In genomic region chr2:202337133-202337532, GRCh38 we compare ENCODE assay signal across 13 cellular contexts.
"Had no signal": no experiment of that assay in that cellular context is flagged by ENCODE, and none has a peak within 500 bp of the region (broad histone marks: within the 10 kb centered on the region; RNA-seq: fewer than 3 reads in every experiment).

No MANE protein-coding gene starts in this region.

- H3K9me3 ChIP-seq: mucosa of descending colon, spleen, tibial nerve had no signal

- DNase-seq: activated naive CD4-positive, alpha-beta T cell treated with anti-CD3 and anti-CD28 coated beads, Interleukin-2, amount 10 ng/mL, durations not matched to agents 7 days and 5 days; hippocampal formation; mucosa of descending colon; naive thymus-derived CD8-positive, alpha-beta T cell; spleen; stimulated activated CD4-positive, alpha-beta T cell treated with anti-CD3 and anti-CD28 coated beads, Interleukin-1b, Interleukin-23, amount 100 ng/mL, for 48 hours had no signal

- H3K36me3 Mint-ChIP-seq: activated naive CD4-positive, alpha-beta T cell treated with anti-CD3 and anti-CD28 coated beads, Interleukin-2, amount 10 ng/mL, durations not matched to agents 7 days and 5 days had no signal

- H3K27me3 ChIP-seq: spleen, tibial nerve had no signal

- H3K9me3 Mint-ChIP-seq: activated naive CD4-positive, alpha-beta T cell treated with anti-CD3 and anti-CD28 coated beads, Interleukin-2, amount 10 ng/mL, durations not matched to agents 7 days and 5 days; activated T-helper 2 cell treated with anti-CD3 and anti-CD28 coated beads, Interferon-gamma antibody, Interleukin-2, Interleukin-4, amounts not matched to agents 10 μg/mL and 5 μg/mL and 100 μg/mL, durations not matched to agents 14 hours and 24 hours and 36 hours; naive thymus-derived CD8-positive, alpha-beta T cell; stimulated activated memory B cell treated with anti-CD40 and anti-IgM and Interleukin-4, amounts not matched to agents 10 μg/mL and 1 μg/mL and 100 μg/mL, for 72 hours had no signal

- H3K27ac Mint-ChIP-seq: activated naive CD4-positive, alpha-beta T cell treated with anti-CD3 and anti-CD28 coated beads, Interleukin-2, amount 10 ng/mL, durations not matched to agents 7 days and 5 days; activated T-helper 2 cell treated with anti-CD3 and anti-CD28 coated beads, Interferon-gamma antibody, Interleukin-2, Interleukin-4, amounts not matched to agents 10 μg/mL and 5 μg/mL and 100 μg/mL, durations not matched to agents 14 hours and 24 hours and 36 hours; naive thymus-derived CD8-positive, alpha-beta T cell; progenitor cell of endocrine pancreas; stimulated activated memory B cell treated with anti-CD40 and anti-IgM and Interleukin-4, amounts not matched to agents 10 μg/mL and 1 μg/mL and 100 μg/mL, for 72 hours had no signal

- H3K4me3 Mint-ChIP-seq: activated naive CD4-positive, alpha-beta T cell treated with anti-CD3 and anti-CD28 coated beads, Interleukin-2, amount 10 ng/mL, durations not matched to agents 7 days and 5 days; naive thymus-derived CD8-positive, alpha-beta T cell; stimulated activated memory B cell treated with anti-CD40 and anti-IgM and Interleukin-4, amounts not matched to agents 10 μg/mL and 1 μg/mL and 100 μg/mL, for 72 hours had no signal

- H3K4me1 Mint-ChIP-seq: activated naive CD4-positive, alpha-beta T cell treated with anti-CD3 and anti-CD28 coated beads, Interleukin-2, amount 10 ng/mL, durations not matched to agents 7 days and 5 days; stimulated activated memory B cell treated with anti-CD40 and anti-IgM and Interleukin-4, amounts not matched to agents 10 μg/mL and 1 μg/mL and 100 μg/mL, for 72 hours had no signal

- H3K27me3 Mint-ChIP-seq: activated naive CD4-positive, alpha-beta T cell treated with anti-CD3 and anti-CD28 coated beads, Interleukin-2, amount 10 ng/mL, durations not matched to agents 7 days and 5 days; naive thymus-derived CD8-positive, alpha-beta T cell; progenitor cell of endocrine pancreas; stimulated activated memory B cell treated with anti-CD40 and anti-IgM and Interleukin-4, amounts not matched to agents 10 μg/mL and 1 μg/mL and 100 μg/mL, for 72 hours had no signal

- H3K4me1 ChIP-seq: tibial nerve had no signal

- H3K4me3 ChIP-seq: lung, mucosa of descending colon, spleen, tibial nerve had no signal

- ATAC-seq: activated CD4-positive, CD25-positive, alpha-beta regulatory T cell treated with anti-CD3 and anti-CD28 coated beads, Interleukin-2, amount 50 U/mL, for 24 hours; mucosa of descending colon; naive thymus-derived CD8-positive, alpha-beta T cell; sciatic nerve; stimulated activated memory B cell treated with anti-CD40 and anti-IgM and Interleukin-4, amounts not matched to agents 10 μg/mL and 1 μg/mL and 100 μg/mL, for 72 hours had no signal

- H3K27ac ChIP-seq: spleen, tibial nerve had no signal

- H3K36me3 ChIP-seq: spleen had no signal
